Comparison of ENCODE assay signal across 25 cellular contexts in genomic region chr16:26196310-26196709, GRCh38.
"Had no signal": no experiment of that assay in that cellular context is flagged by ENCODE, and none has a peak within 500 bp of the region (broad histone marks: within the 10 kb centered on the region; RNA-seq: fewer than 3 reads in every experiment).

No MANE protein-coding gene starts in this region.

- H3K27ac ChIP-seq: coronary artery, esophagus squamous epithelium, left lung, lower lobe of right lung, neutrophil, pancreas, right lobe of liver, thoracic aorta, tibial nerve, upper lobe of left lung had no signal

- H3K36me3 Mint-ChIP-seq: natural killer cell; stimulated activated naive B cell treated with anti-CD40 and anti-IgM and Interleukin-4, amounts not matched to agents 10 μg/mL and 1 μg/mL and 100 μg/mL, for 72 hours had no signal

- DNase-seq: dermis blood vessel endothelial cell; effector memory CD4-positive, alpha-beta T cell; erythroblast; esophagus squamous epithelium; foreskin melanocyte; glutamatergic neuron; hippocampal formation; left cardiac atrium; left lung; lower lobe of right lung; natural killer cell; pancreas; retina; right lobe of liver; small intestine; stimulated activated CD4-positive, alpha-beta T cell treated with anti-CD3 and anti-CD28 coated beads, Interleukin-15, amount 100 ng/mL, for 24 hours; stimulated activated CD4-positive, alpha-beta T cell treated with anti-CD3 and anti-CD28 coated beads, Interleukin-2, amount 100 ng/mL, for 48 hours; stimulated activated naive B cell treated with anti-CD40 and anti-IgM and Interleukin-4, amounts not matched to agents 10 μg/mL and 1 μg/mL and 100 μg/mL, for 72 hours; upper lobe of left lung had no signal

- H3K27me3 ChIP-seq: esophagus squamous epithelium, heart right ventricle, left lung, neutrophil, pancreas, right lobe of liver, tibial nerve, upper lobe of left lung had no signal

- ATAC-seq: left cardiac atrium; left lung; lower lobe of right lung; natural killer cell; pancreas; right lobe of liver; stimulated activated naive B cell treated with anti-CD40 and anti-IgM and Interleukin-4, amounts not matched to agents 10 μg/mL and 1 μg/mL and 100 μg/mL, for 72 hours had no signal

- H3K4me3 Mint-ChIP-seq: natural killer cell; stimulated activated naive B cell treated with anti-CD40 and anti-IgM and Interleukin-4, amounts not matched to agents 10 μg/mL and 1 μg/mL and 100 μg/mL, for 72 hours; stimulated activated naive CD8-positive, alpha-beta T cell treated with anti-CD3 and anti-CD28 coated beads, Interleukin-15, Interleukin-2, amounts not matched to agents 100 ng/mL and 50 ng/mL, for 24 hours had no signal

- H3K27ac Mint-ChIP-seq: natural killer cell; stimulated activated naive B cell treated with anti-CD40 and anti-IgM and Interleukin-4, amounts not matched to agents 10 μg/mL and 1 μg/mL and 100 μg/mL, for 72 hours; stimulated activated naive CD8-positive, alpha-beta T cell treated with anti-CD3 and anti-CD28 coated beads, Interleukin-15, Interleukin-2, amounts not matched to agents 100 ng/mL and 50 ng/mL, for 24 hours had no signal

- H3K4me1 Mint-ChIP-seq: natural killer cell; stimulated activated naive B cell treated with anti-CD40 and anti-IgM and Interleukin-4, amounts not matched to agents 10 μg/mL and 1 μg/mL and 100 μg/mL, for 72 hours had no signal

- H3K4me1 ChIP-seq: esophagus squamous epithelium, left lung, lower lobe of right lung, pancreas, right lobe of liver, tibial nerve, upper lobe of left lung had no signal

- H3K4me3 ChIP-seq: coronary artery, esophagus squamous epithelium, heart right ventricle, left lung, lower lobe of right lung, pancreas, right lobe of liver, thoracic aorta, tibial nerve, upper lobe of left lung had no signal

- H3K9me3 ChIP-seq: esophagus squamous epithelium, left lung, lower lobe of right lung, neutrophil, pancreas, right lobe of liver, thoracic aorta, upper lobe of left lung had no signal

- H3K36me3 ChIP-seq: esophagus squamous epithelium, heart right ventricle, left lung, lower lobe of right lung, neutrophil, pancreas, right lobe of liver, thoracic aorta, tibial nerve, upper lobe of left lung had no signal
